In the genomic region with DNA sequence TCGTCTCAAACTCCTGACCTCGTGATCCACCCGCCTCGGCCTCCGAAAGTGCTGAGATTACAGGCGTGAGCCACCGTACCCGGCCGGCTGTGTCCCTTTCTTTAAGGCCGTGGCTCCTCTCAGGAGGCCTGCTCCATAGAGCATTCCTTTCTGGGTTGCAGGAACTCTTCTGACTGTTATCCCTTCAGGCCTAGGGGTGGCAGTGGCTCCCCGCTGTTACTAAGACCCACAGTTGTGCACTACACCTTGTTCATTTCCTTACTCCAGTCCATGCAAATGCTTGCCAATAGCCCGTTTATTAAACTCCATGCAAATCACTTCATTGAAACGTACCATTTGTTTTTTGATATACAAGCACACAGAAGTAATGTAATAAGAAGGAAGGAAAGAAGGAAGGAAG, we compare ENCODE assay signal across 37 cellular contexts.
DNase-seq lines count a peak whose midpoint lies in the region; ATAC-seq, FAIRE-seq and TF ChIP-seq lines count a peak whose summit lies in the region.
"Had no signal": no experiment of that assay in that cellular context is flagged by ENCODE, and none has a peak within 500 bp of the region (broad histone marks: within the 10 kb centered on the region; RNA-seq: fewer than 3 reads in every experiment).

No MANE protein-coding gene starts in this region.

- no peak overlapping the region for H3K4me3 ChIP-seq in HepG2 (replicated peaks in 1 of 3; ENCODE audit: insufficient read depth in 1 of 3, low read depth in 2 of 3, low read length in 3 of 3)
- no peak overlapping the region for H3K4me3 ChIP-seq in right lobe of liver
- H3K4me3 ChIP-seq in neural progenitor cell = no peak overlapping the region
- H3K4me3 ChIP-seq: A549; BLaER1; BLaER1 treated with 17β-estradiol and CSF1 and Interleukin-3, amounts not matched to agents 10 nM and 100 nM had no signal

- ATAC-seq in HepG2 (peak; percentile 83), right lobe of liver (no peak), WTC11 (0 out of 2 replicates have a peak, but pooled peaks have one; percentile 20)
- ATAC-seq: A549; CD8-positive, alpha-beta T cell had no signal

- H3K4me1 ChIP-seq in HepG2 (ENCODE audit: insufficient read depth, low read length) (peaks cover 30% of the 10 kb centered on the region), right lobe of liver (no peaks in the 10 kb centered on the region), neural progenitor cell (peaks cover 9% of the 10 kb centered on the region)
- H3K4me1 ChIP-seq: A549, BE2C, BLaER1 had no signal

- TF ChIP-seq EP300 in HepG2 (IDR thresholded peaks at IDR 0.05; ENCODE audit: low read depth in 2 of 2, low read length in 2 of 2) (no peak), HepG2 (CRISPR knock-in tag; IDR thresholded peaks at IDR 0.05; ENCODE audit: borderline replicate concordance) (no peak)

- H3K36me3 ChIP-seq in HepG2 (replicated peaks in 1 of 2; ENCODE audit: control insufficient read depth in 1 of 2, insufficient read depth in 2 of 2, low read length in 2 of 2) (no peaks in the 10 kb centered on the region), right lobe of liver (no peaks in the 10 kb centered on the region), neural progenitor cell (no peaks in the 10 kb centered on the region)
- H3K36me3 ChIP-seq: BE2C; BLaER1; BLaER1 treated with 17β-estradiol and CSF1 and Interleukin-3, amounts not matched to agents 10 nM and 100 nM had no signal

- DNase-seq in HepG2 (ENCODE audit: low spot score) = no peak
- no peak for DNase-seq in right lobe of liver
- peak; percentile 7 for DNase-seq in Daoy (ENCODE audit: low read depth)
- no peak for DNase-seq in WTC11 (ENCODE audit: low spot score)
- no peak for DNase-seq in neural progenitor cell (ENCODE audit: low spot score)
- no peak for DNase-seq in cerebellum (ENCODE audit: low spot score)
- no peak for DNase-seq in NCI-H1694 treated with DMSO at 0.1 percent for 48 hours (lab: John Stamatoyannopoulos, UW)
- DNase-seq in HFFc6 = no peak
- DNase-seq: 8988T; ACHN; AML-193; BE2C; C1 segment of cervical spinal cord; Caco-2; Calu3; CD4-positive, alpha-beta memory T cell; CD4-positive, alpha-beta T cell; CD4-positive, CD25-positive, alpha-beta regulatory T cell; CD8-positive, alpha-beta memory T cell; CD8-positive, alpha-beta T cell; COR-L47; DMS 273 treated with DMSO at 0.1 percent for 48 hours; DMS153; DMS53; DMS79; DMS79 treated with DMSO at 0.1 percent for 48 hours; DND-41; EL had no signal

- TF ChIP-seq POLR2A in HepG2 (IDR thresholded peaks at IDR 0.05; ENCODE audit: insufficient read depth in 1 of 2, low read depth in 2 of 2, low read length in 2 of 2) = no peak
- no peak for TF ChIP-seq POLR2A in right lobe of liver (IDR thresholded peaks at IDR 0.05)

- 80% methylated on average over 13 of the region's 13 CpGs for WGBS in HepG2 (ENCODE audit: low lambda C conversion rate)
- 91% methylated on average over 13 of the region's 13 CpGs for WGBS in right lobe of liver (ENCODE audit: insufficient coverage, low coverage, low lambda C conversion rate, missing lambda C conversion rate)

- no peak for TF ChIP-seq RAD21 in HepG2 (CRISPR knock-in tag; IDR thresholded peaks at IDR 0.05)

- H3F3A ChIP-seq in neural progenitor cell (ENCODE audit: low read depth) = no peaks in the 10 kb centered on the region

- no peaks in the 10 kb centered on the region for H3K9me3 ChIP-seq in HepG2 (ENCODE audit: low read length)
- no peaks in the 10 kb centered on the region for H3K9me3 ChIP-seq in right lobe of liver
- no peaks in the 10 kb centered on the region for H3K9me3 ChIP-seq in neural progenitor cell (ENCODE audit: low read depth)
- H3K9me3 ChIP-seq: A549; BE2C; BLaER1; BLaER1 treated with 17β-estradiol and CSF1 and Interleukin-3, amounts not matched to agents 10 nM and 100 nM had no signal

- H3K27ac ChIP-seq in HepG2 (ENCODE audit: extremely low read length, insufficient read depth, low read length) (no peak overlapping the region), right lobe of liver (no peak overlapping the region), neural progenitor cell (no peak overlapping the region)
- H3K27ac ChIP-seq: 22Rv1; A549; BLaER1; BLaER1 treated with 17β-estradiol and CSF1 and Interleukin-3, amounts not matched to agents 10 nM and 100 nM; C4-2B had no signal

- CTCF ChIA-PET in HepG2 (lab: Yijun Ruan, JAX; ENCODE audit: low intra/inter-chr PET ratio, low total read pairs) (no interaction called here), WTC11 (lab: Charles Lee) (no interaction called here)

- H3K4me1 Mint-ChIP-seq in WTC11 (no peaks in the 10 kb centered on the region), neural progenitor cell (peaks cover 33% of the 10 kb centered on the region), HFFc6 (ENCODE audit: low read depth) (peaks cover 4% of the 10 kb centered on the region)

- H3K4me3 Mint-ChIP-seq in WTC11 (no peak overlapping the region), neural progenitor cell (no peak overlapping the region), HFFc6 (no peak overlapping the region)
- H3K4me3 Mint-ChIP-seq: B cell; CD14-positive monocyte; CD4-positive, alpha-beta memory T cell; CD4-positive, alpha-beta T cell; CD4-positive, CD25-positive, alpha-beta regulatory T cell; CD8-positive, alpha-beta memory T cell; CD8-positive, alpha-beta T cell had no signal

- H3K79me2 ChIP-seq in HepG2 (ENCODE audit: insufficient read depth, low read length) = no peaks in the 10 kb centered on the region
- H3K79me2 ChIP-seq in neural progenitor cell (ENCODE audit: low read depth) = no peaks in the 10 kb centered on the region

- H4K20me1 ChIP-seq in HepG2 (ENCODE audit: insufficient read depth, low read length) (no peaks in the 10 kb centered on the region), neural progenitor cell (ENCODE audit: low read depth) (no peaks in the 10 kb centered on the region)
- H4K20me1 ChIP-seq: BLaER1; BLaER1 treated with 17β-estradiol and CSF1 and Interleukin-3, amounts not matched to agents 10 nM and 100 nM had no signal

- POLR2A ChIA-PET in HepG2 (lab: Yijun Ruan, JAX) = no interaction called here
- POLR2A ChIA-PET in WTC11 (lab: Charles Lee) = no interaction called here

- intact Hi-C loops in HepG2 (cut with micrococcal nuclease; ENCODE audit: unreplicated experiment) (loop anchor here (5.0 kb wide), 1 partner anchor 63 kb away; no protein-coding TSS in a partner anchor), right lobe of liver (cut with DNase I) (no loop called here)

- no TSS peak for BruUV-seq in HepG2 (replicated peaks; lab: Mats Ljungman, UMichigan)

- H3K27ac Mint-ChIP-seq in WTC11 (no peak overlapping the region), neural progenitor cell (peak overlapping the region; percentile 14), HFFc6 (no peak overlapping the region)
- H3K27ac Mint-ChIP-seq: B cell; CD14-positive monocyte; CD4-positive, alpha-beta memory T cell; CD4-positive, alpha-beta T cell; CD4-positive, CD25-positive, alpha-beta regulatory T cell; CD8-positive, alpha-beta memory T cell; CD8-positive, alpha-beta T cell had no signal

- TF ChIP-seq CTCF in HepG2 (CRISPR knock-in tag; IDR thresholded peaks at IDR 0.05) (peak; percentile 51), right lobe of liver (IDR thresholded peaks at IDR 0.05) (no peak), WTC11 (IDR thresholded peaks at IDR 0.05) (no peak), neural progenitor cell (IDR thresholded peaks at IDR 0.05) (no peak), HFFc6 (IDR thresholded peaks at IDR 0.05) (no peak)

- FAIRE-seq in HepG2 (lab: Jason Lieb, UNC) = no peak
- FAIRE-seq: A204.1, A549, D721Med had no signal

- in situ Hi-C loops in HepG2 (cut with HindIII; ENCODE audit: extremely low pct_ligation_motif_present, low pct_unique_long_range_greater_than_20kb) = no loop called here

- H3K9ac ChIP-seq in HepG2 (ENCODE audit: insufficient read depth, low read depth, low read length) (no peak overlapping the region), neural progenitor cell (no peak overlapping the region)
- H3K9ac ChIP-seq: BLaER1; BLaER1 treated with 17β-estradiol and CSF1 and Interleukin-3, amounts not matched to agents 10 nM and 100 nM had no signal

- H3K4me2 ChIP-seq in HepG2 (ENCODE audit: low read depth, low read length) (no peak overlapping the region), neural progenitor cell (no peak overlapping the region)
- H3K4me2 ChIP-seq: A549, BLaER1 had no signal

- H2AFZ ChIP-seq in HepG2 (ENCODE audit: low read length) = no peak overlapping the region
- no peak overlapping the region for H2AFZ ChIP-seq in neural progenitor cell (replicated peaks)

- H3K9me3 Mint-ChIP-seq in WTC11 = no peaks in the 10 kb centered on the region
- peaks cover 4% of the 10 kb centered on the region for H3K9me3 Mint-ChIP-seq in neural progenitor cell
- H3K9me3 Mint-ChIP-seq in HFFc6 = no peaks in the 10 kb centered on the region
- H3K9me3 Mint-ChIP-seq: CD4-positive, alpha-beta T cell; CD8-positive, alpha-beta memory T cell; CD8-positive, alpha-beta T cell had no signal

- H3K27me3 Mint-ChIP-seq in WTC11 (ENCODE audit: low read depth) (no peaks in the 10 kb centered on the region; the same call in 1 of the 2 replicates), neural progenitor cell (ENCODE audit: insufficient read depth, low read depth) (peaks cover 8% of the 10 kb centered on the region), HFFc6 (ENCODE audit: insufficient read depth) (peaks cover 8% of the 10 kb centered on the region)
- H3K27me3 Mint-ChIP-seq: B cell; CD4-positive, alpha-beta memory T cell; CD4-positive, alpha-beta T cell; CD8-positive, alpha-beta memory T cell had no signal

- no peaks in the 10 kb centered on the region for H3K27me3 ChIP-seq in HepG2 (ENCODE audit: control insufficient read depth in 1 of 2, insufficient read depth in 2 of 2, low read length in 2 of 2)
- H3K27me3 ChIP-seq in right lobe of liver = no peaks in the 10 kb centered on the region
- H3K27me3 ChIP-seq in neural progenitor cell = no peaks in the 10 kb centered on the region
- H3K27me3 ChIP-seq: BE2C; BLaER1; BLaER1 treated with 17β-estradiol and CSF1 and Interleukin-3, amounts not matched to agents 10 nM and 100 nM had no signal

- H3K36me3 Mint-ChIP-seq in WTC11 (no peaks in the 10 kb centered on the region), neural progenitor cell (no peaks in the 10 kb centered on the region), HFFc6 (ENCODE audit: low read depth) (no peaks in the 10 kb centered on the region)
- H3K36me3 Mint-ChIP-seq: CD14-positive monocyte; CD4-positive, alpha-beta memory T cell; CD4-positive, CD25-positive, alpha-beta regulatory T cell; CD8-positive, alpha-beta memory T cell; CD8-positive, alpha-beta T cell had no signal

TF ChIP-seq in HepG2, 621 proteins besides CTCF, POLR2A, EP300 and RAD21 (continues in another document):
- no peak for TF ChIP-seq YEATS4 (CRISPR knock-in tag; IDR thresholded peaks at IDR 0.05; ENCODE audit: borderline replicate concordance)
- TF ChIP-seq MAZ (IDR thresholded peaks at IDR 0.05; ENCODE audit: borderline replicate concordance, low read depth, low read length) = no peak
- TF ChIP-seq MAZ (CRISPR knock-in tag; IDR thresholded peaks at IDR 0.05; ENCODE audit: low read depth) = no peak

TF ChIP-seq in WTC11, 78 proteins besides CTCF, POLR2A, EP300 and RAD21 (continues in another document):
- TF ChIP-seq ELF4 (CRISPR knock-in tag; IDR thresholded peaks at IDR 0.05; ENCODE audit: low read depth) (no peak), EMX1 (CRISPR knock-in tag; IDR thresholded peaks at IDR 0.05) (no peak)

Comparison
In these comparisons a context has a peak if more than half of its experiments do, and no peak if none do; other contexts are left out.
1. ATAC-seq: peak in HepG2 (single experiment) and WTC11 (single experiment); none in right lobe of liver (0 of 4).
2. Of the 50 proteins assayed by ChIP-seq in both HepG2 and WTC11: peak only in HepG2: CTCF; only in WTC11: none; in both: none; in neither: 49.